ENCODE assay signal across 10 cellular contexts in genomic region chr16:89826531-89827382, GRCh38. TPM values are rescaled to one million over a fixed set of nuclear protein-coding genes. Genes with fewer than 3 reads are reported as not detected.
DNase-seq lines count a peak whose midpoint lies in the region; ATAC-seq and TF ChIP-seq lines count a peak whose summit lies in the region.
"Had no signal": no experiment of that assay in that cellular context is flagged by ENCODE, and none has a peak within 500 bp of the region (broad histone marks: within the 10 kb centered on the region; RNA-seq: fewer than 3 reads in every experiment).

No MANE protein-coding gene starts in this region.

- no peak for ATAC-seq in GM21529 (IDR thresholded peaks at IDR 0.05; ENCODE audit: unreplicated experiment)

- peaks cover 10 to 41% (median 27%) of the 10 kb centered on the region in 4 donors for H3K4me1 ChIP-seq in stomach

- TF ChIP-seq POLR2A in stomach (IDR thresholded peaks at IDR 0.05) = no peak

- peaks cover 0 to 8% (median 0%) of the 10 kb centered on the region in 4 donors for H3K36me3 ChIP-seq in stomach

- no peak overlapping the region for H3K4me3 ChIP-seq in fibroblast of villous mesenchyme (ENCODE audit: low read depth, low read length)
- H3K4me3 ChIP-seq in stomach = no peak overlapping the region

- H3K9me3 ChIP-seq in stomach = no peaks in the 10 kb centered on the region

- TF ChIP-seq EP300 in stomach (IDR thresholded peaks at IDR 0.05) = no peak

- intact Hi-C loops in stomach (cut with DNase I; ENCODE audit: low total_unique reads) = no loop called here

- 56 to 75% (median 71%) methylated on average over 25 to 26 of the region's 26 CpGs for WGBS in stomach, 5 donors

- TF ChIP-seq CTCF in fibroblast of villous mesenchyme (IDR thresholded peaks at IDR 0.05; ENCODE audit: insufficient read depth, low read depth, low read length) (no peak), stomach (IDR thresholded peaks at IDR 0.05) (no peak)

- DNase-seq in HCEC 1CT (peak; percentile 7), M059J (ENCODE audit: low read depth) (peak; percentile 29), fibroblast of villous mesenchyme (ENCODE audit: low read depth) (peak; percentile 70), stomach (peak; percentile 52), islet precursor cell (no peak)
- DNase-seq in activated T-cell treated with anti-CD3 and anti-CD28 coated beads, Interleukin-2, amount 50 U/mL, for 1 hour = no peak
- DNase-seq: activated CD4-positive, CD25-positive, alpha-beta regulatory T cell; CD4-positive, CD25-positive, alpha-beta regulatory T cell; central memory CD4-positive, alpha-beta T cell had no signal

- H3K27ac ChIP-seq in stomach = peak overlapping the region in 4 of 5 donors; percentile 76 to 85 (median 82)

- peaks cover 0 to 18% (median 0%) of the 10 kb centered on the region in 3 donors for H3K27me3 ChIP-seq in stomach

RNA-seq across cellular contexts. Expression of gene SPIRE2, which starts 1.5 kb away (rescaled TPM):
- total RNA-seq in M059J (2014; rRNA removed; shearing (Covaris generic)) = 1.1 and 2.3 TPM in 2 replicates
- total RNA-seq in fibroblast of villous mesenchyme (3.5 and 3.9 TPM in 2 replicates), stomach (100 to 1,000 TPM in 1 of 5 donors, 10 to 100 TPM in 4; 17.3 to 230 (median 35.5) TPM)
- polyA plus RNA-seq in stomach = 10 to 100 TPM in 1 of 3 donors, 1 to 10 TPM in 2; 3.9 to 26.0 (median 6.5) TPM
- polyA plus RNA-seq: CD4-positive, CD25-positive, alpha-beta regulatory T cell had no signal

RNA-seq across cellular contexts. Expression of gene FANCA, which starts 10.3 kb away (rescaled TPM):
- total RNA-seq in M059J (2014; rRNA removed; shearing (Covaris generic)) = 27.9 and 40.5 TPM in 2 replicates
- total RNA-seq in fibroblast of villous mesenchyme (21.9 and 22.0 TPM in 2 replicates), stomach (100 to 1,000 TPM in 2 of 5 donors, 10 to 100 TPM in 3; 10.7 to 276 (median 29.3) TPM)
- polyA plus RNA-seq in stomach = 10 to 100 TPM in 1 of 3 donors, 1 to 10 TPM in 2; 3.8 to 10.4 (median 6.1) TPM

RNA-seq across cellular contexts. Expression of gene TCF25, which starts 46.6 kb away (rescaled TPM):
- 88.3 and 103 TPM in 2 replicates for total RNA-seq in M059J (2014; rRNA removed; shearing (Covaris generic))
- total RNA-seq in fibroblast of villous mesenchyme = 188 and 270 TPM in 2 replicates
- 100 to 1,000 TPM; 132 to 748 (median 335) TPM for total RNA-seq in stomach
- polyA plus RNA-seq in stomach = 100 to 1,000 TPM; 124 to 276 (median 146) TPM

Comparison
In these comparisons a context has a peak if more than half of its experiments do, and no peak if none do; other contexts are left out.
1. DNase-seq: peak in HCEC 1CT (single experiment), M059J (single experiment), fibroblast of villous mesenchyme (single experiment) and stomach (single experiment); none in islet precursor cell (single experiment) and activated T-cell treated with anti-CD3 and anti-CD28 coated beads, Interleukin-2, amount 50 U/mL, for 1 hour (single experiment).